Comparison of ENCODE assay signal across 18 cellular contexts in genomic region chr10:107391901-107392300, GRCh38.
"Had no signal": no experiment of that assay in that cellular context is flagged by ENCODE, and none has a peak within 500 bp of the region (broad histone marks: within the 10 kb centered on the region; RNA-seq: fewer than 3 reads in every experiment).

No MANE protein-coding gene starts in this region.

- H3K9me3 ChIP-seq: esophagus muscularis mucosa, gastroesophageal sphincter, heart right ventricle, left lung, lower lobe of right lung, mucosa of descending colon had no signal

- H3K4me1 ChIP-seq: esophagus muscularis mucosa, foreskin keratinocyte, gastroesophageal sphincter, heart right ventricle, left lung, lower lobe of right lung had no signal

- H3K36me3 ChIP-seq: esophagus muscularis mucosa, gastroesophageal sphincter, heart right ventricle, left lung, lower lobe of right lung had no signal

- ATAC-seq: foreskin keratinocyte; gastroesophageal sphincter; heart right ventricle; left cardiac atrium; left lung; left ventricle myocardium superior; lower lobe of right lung; mucosa of descending colon; naive thymus-derived CD8-positive, alpha-beta T cell had no signal

- H3K27me3 ChIP-seq: esophagus muscularis mucosa, foreskin keratinocyte, gastroesophageal sphincter, left lung had no signal

- H3K27ac ChIP-seq: coronary artery, dorsolateral prefrontal cortex, esophagus muscularis mucosa, foreskin keratinocyte, gastroesophageal sphincter, heart right ventricle, left lung, lower lobe of right lung had no signal

- H3K4me3 ChIP-seq: coronary artery, dorsolateral prefrontal cortex, esophagus muscularis mucosa, gastroesophageal sphincter, heart right ventricle, left lung, lower lobe of right lung, mucosa of descending colon had no signal

- DNase-seq: dermis blood vessel endothelial cell; dorsolateral prefrontal cortex; effector CD4-positive, alpha-beta T cell; effector memory CD4-positive, alpha-beta T cell; foreskin keratinocyte; heart right ventricle; hippocampal formation; left cardiac atrium; left lung; left ventricle myocardium superior; lower lobe of right lung; mesenchymal stem cell; mucosa of descending colon; naive B cell; naive thymus-derived CD8-positive, alpha-beta T cell had no signal
